In genomic region chr12:54201001-54201794, GRCh38 we compare ENCODE assay signal across 8 cellular contexts. TPM values are rescaled to one million over a fixed set of nuclear protein-coding genes. Genes with fewer than 3 reads are reported as not detected.
DNase-seq lines count a peak whose midpoint lies in the region; ATAC-seq and TF ChIP-seq lines count a peak whose summit lies in the region.

No MANE protein-coding gene starts in this region.

- CTCF ChIA-PET in HEK293T (lab: Yijun Ruan, JAX) = interaction anchor here (0.6 to 2.0 kb wide), 31 partner anchors 9 to 397 kb away, joined by 3 to 20 read pairs (median 4); partner anchors contain the start of genes COPZ1, HOXC10, HOXC4 and HOXC5

- in situ Hi-C loops in Caki2 (cut with HindIII; ENCODE audit: low pct_unique_long_range_greater_than_20kb, low sequenced_read_pairs) = loop anchor here (25.0 kb wide), 1 partner anchor 189 kb away; the partner anchor contains the start of genes HOXC8 and HOXC9

- H3K27ac ChIP-seq in caudate nucleus (ENCODE audit: low read depth, low read length) = no peak overlapping the region

- POLR2A ChIA-PET in HEK293T (lab: Yijun Ruan, JAX) = interaction anchor here (0.7 to 1.0 kb wide), 3 partner anchors 168 to 206 kb away, joined by 3 read pairs; partner anchors contain the start of genes HOXC5 and HOXC9

- peak; percentile 97 for ATAC-seq in left lobe of liver
- ATAC-seq in GM19455 (IDR thresholded peaks at IDR 0.05; ENCODE audit: unreplicated experiment) = no peak

- DNase-seq in Caki2 (ENCODE audit: low read depth) = peak; percentile 74
- peak; percentile 82 for DNase-seq in HEK293T (ENCODE audit: extremely low spot score)
- DNase-seq in NCI-H2227 treated with DMSO at 0.1 percent for 48 hours (lab: John Stamatoyannopoulos, UW) = peak; percentile 67
- DNase-seq in activated CD4-positive, CD25-positive, alpha-beta regulatory T cell (lab: John Stamatoyannopoulos, UW) = peak; percentile 20 to 35 (median 34)
- peak in 44 of 61 donors; percentile 3 to 53 (median 22) for DNase-seq in caudate nucleus (lab: John Stamatoyannopoulos, UW)
- DNase-seq in left lobe of liver (ENCODE audit: low spot score) = peak; percentile 66
- DNase-seq in stimulated activated CD4-positive, alpha-beta T cell treated with anti-CD3 and anti-CD28 coated beads, TNF-alpha, amount 100 ng/mL, for 24 hours (ENCODE audit: low read depth in 3 of 3) = peak; percentile 48 to 60 (median 56)

TF ChIP-seq in HEK293T, 16 proteins besides CTCF, POLR2A, EP300 and RAD21:
- TF ChIP-seq ARNT (IDR thresholded peaks at IDR 0.05) = no peak
- TF ChIP-seq NFRKB (IDR thresholded peaks at IDR 0.05) = no peak
- TF ChIP-seq BHLHE40 (IDR thresholded peaks at IDR 0.05; ENCODE audit: borderline replicate concordance) = no peak
- TF ChIP-seq LEF1 (IDR thresholded peaks at IDR 0.05; ENCODE audit: borderline replicate concordance) = no peak
- no peak for TF ChIP-seq FOXA1 (IDR thresholded peaks at IDR 0.05)
- TF ChIP-seq SUZ12 (IDR thresholded peaks at IDR 0.05) = no peak
- TF ChIP-seq L3MBTL2 (conservative IDR thresholded peaks at IDR 0.05) = no peak
- TF ChIP-seq PKNOX1 (IDR thresholded peaks at IDR 0.05) = no peak
- no peak for TF ChIP-seq FOXK2 (IDR thresholded peaks at IDR 0.05)
- TF ChIP-seq ELF4 (IDR thresholded peaks at IDR 0.05) = no peak
- no peak for TF ChIP-seq SP1 (IDR thresholded peaks at IDR 0.05)
- no peak for TF ChIP-seq HDGF (IDR thresholded peaks at IDR 0.05; ENCODE audit: borderline replicate concordance)
- TF ChIP-seq CTBP1 (IDR thresholded peaks at IDR 0.05; ENCODE audit: borderline replicate concordance) = no peak

RNA-seq across cellular contexts. Expression of gene SMUG1, which starts 12.4 kb away (rescaled TPM):
- 40.5 and 85.2 TPM in 2 replicates for total RNA-seq in Caki2 (2014; rRNA removed; shearing (Covaris generic); ENCODE audit: low replicate concordance)
- total RNA-seq in left lobe of liver = 22.7 TPM

Comparison
In these comparisons a context has a peak if more than half of its experiments do, and no peak if none do; other contexts are left out.
1. DNase-seq: peak in every context shown above with its lines; median percentile 82 in HEK293T; 74 in Caki2; 67 in NCI-H2227 treated with DMSO at 0.1 percent for 48 hours; 66 in left lobe of liver; 56 in stimulated activated CD4-positive, alpha-beta T cell treated with anti-CD3 and anti-CD28 coated beads, TNF-alpha, amount 100 ng/mL, for 24 hours; 34 in activated CD4-positive, CD25-positive, alpha-beta regulatory T cell; 22 in caudate nucleus.